17 cellular contexts compared by ENCODE assay signal in the genomic region with DNA sequence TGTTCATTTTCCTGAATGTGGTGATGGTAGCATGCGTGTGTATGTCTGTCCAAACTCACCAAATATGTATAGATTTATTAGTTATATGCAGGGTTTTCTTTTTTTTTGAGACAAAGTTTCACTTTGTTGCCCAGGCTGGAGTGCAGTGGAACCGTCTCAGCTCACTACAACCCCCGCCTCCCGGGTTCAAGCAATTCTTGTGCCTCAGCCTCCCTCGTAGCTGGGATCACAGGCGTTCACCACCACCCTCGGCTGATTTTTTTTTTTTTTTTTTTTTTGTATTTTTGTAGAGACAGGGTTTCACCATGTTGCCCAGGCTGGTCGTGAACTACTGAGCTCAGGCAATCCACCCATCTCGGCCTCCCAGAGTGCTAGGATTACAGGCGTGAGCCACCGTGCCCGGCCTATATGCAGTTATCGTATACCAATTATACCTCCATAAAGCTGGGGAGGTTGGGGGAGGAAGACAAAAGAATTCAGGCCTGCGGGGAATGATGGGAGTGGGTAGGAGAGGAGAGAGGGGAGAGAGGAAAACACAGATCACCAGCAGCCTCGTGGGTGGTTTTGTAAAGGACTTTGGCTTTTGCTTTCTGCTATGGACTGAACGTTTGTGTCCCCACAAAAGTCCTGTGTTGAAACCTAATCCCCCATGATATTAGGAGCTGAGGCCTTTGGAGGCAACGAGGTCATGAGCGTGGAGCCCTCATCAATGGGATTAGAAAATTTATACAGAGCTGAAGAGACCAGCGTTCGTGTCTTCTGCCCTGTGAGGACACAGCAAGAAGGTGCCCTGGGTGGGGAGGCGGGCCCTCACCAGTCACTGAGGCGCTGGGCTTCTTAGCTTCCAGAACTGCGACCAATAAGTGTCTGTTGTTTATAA.
"Had no signal": no experiment of that assay in that cellular context is flagged by ENCODE, and none has a peak within 500 bp of the region (broad histone marks: within the 10 kb centered on the region; RNA-seq: fewer than 3 reads in every experiment).

No MANE protein-coding gene starts in this region.

- H3K27me3 Mint-ChIP-seq: activated CD4-positive, alpha-beta T cell treated with anti-CD3 and anti-CD28 coated beads, Interleukin-2, amount 10 ng/mL, durations not matched to agents 7 days and 5 days; activated CD8-positive, alpha-beta memory T cell treated with anti-CD3 and anti-CD28 coated beads, Interleukin-2, amount 10 ng/mL, durations not matched to agents 7 days and 5 days; activated CD8-positive, alpha-beta T cell treated with anti-CD3 and anti-CD28 coated beads for 36 hours; naive thymus-derived CD8-positive, alpha-beta T cell had no signal

- H3K36me3 Mint-ChIP-seq: mesothelial cell of epicardium; naive thymus-derived CD8-positive, alpha-beta T cell had no signal

- DNase-seq: activated CD4-positive, alpha-beta T cell treated with anti-CD3 and anti-CD28 coated beads, Interleukin-2, amount 10 ng/mL, durations not matched to agents 7 days and 5 days; activated CD8-positive, alpha-beta memory T cell treated with anti-CD3 and anti-CD28 coated beads, Interleukin-2, amount 10 ng/mL, durations not matched to agents 7 days and 5 days; activated CD8-positive, alpha-beta T cell treated with anti-CD3 and anti-CD28 coated beads for 36 hours; activated effector memory CD4-positive, alpha-beta T cell treated with anti-CD3 and anti-CD28 coated beads, Interleukin-2, amount 50 U/mL, for 16 hours; activated naive CD4-positive, alpha-beta T cell treated with anti-CD3 and anti-CD28 coated beads, Interleukin-2, amount 10 ng/mL, durations not matched to agents 7 days and 5 days; activated T-cell treated with anti-CD3 and anti-CD28 coated beads for 4 hours; amygdala; effector CD4-positive, alpha-beta T cell; erythroblast; foreskin fibroblast; heart right ventricle; naive thymus-derived CD8-positive, alpha-beta T cell; spleen; stimulated activated CD4-positive, alpha-beta T cell treated with anti-CD3 and anti-CD28 coated beads, Interleukin-4, amount 100 ng/mL, for 1 hour; stimulated activated naive CD4-positive, alpha-beta T cell; testis had no signal

- H3K9me3 Mint-ChIP-seq: activated CD4-positive, alpha-beta T cell treated with anti-CD3 and anti-CD28 coated beads, Interleukin-2, amount 10 ng/mL, durations not matched to agents 7 days and 5 days; activated CD8-positive, alpha-beta T cell treated with anti-CD3 and anti-CD28 coated beads for 36 hours; activated naive CD4-positive, alpha-beta T cell treated with anti-CD3 and anti-CD28 coated beads, Interleukin-2, amount 10 ng/mL, durations not matched to agents 7 days and 5 days; mesothelial cell of epicardium had no signal

- H3K4me3 Mint-ChIP-seq: activated CD4-positive, alpha-beta T cell treated with anti-CD3 and anti-CD28 coated beads, Interleukin-2, amount 10 ng/mL, durations not matched to agents 7 days and 5 days; activated CD8-positive, alpha-beta memory T cell treated with anti-CD3 and anti-CD28 coated beads, Interleukin-2, amount 10 ng/mL, durations not matched to agents 7 days and 5 days; activated CD8-positive, alpha-beta T cell treated with anti-CD3 and anti-CD28 coated beads for 36 hours; activated naive CD4-positive, alpha-beta T cell treated with anti-CD3 and anti-CD28 coated beads, Interleukin-2, amount 10 ng/mL, durations not matched to agents 7 days and 5 days; mesothelial cell of epicardium; naive thymus-derived CD8-positive, alpha-beta T cell had no signal

- H3K27ac Mint-ChIP-seq: activated CD4-positive, alpha-beta T cell treated with anti-CD3 and anti-CD28 coated beads, Interleukin-2, amount 10 ng/mL, durations not matched to agents 7 days and 5 days; activated CD8-positive, alpha-beta memory T cell treated with anti-CD3 and anti-CD28 coated beads, Interleukin-2, amount 10 ng/mL, durations not matched to agents 7 days and 5 days; activated CD8-positive, alpha-beta T cell treated with anti-CD3 and anti-CD28 coated beads for 36 hours; activated naive CD4-positive, alpha-beta T cell treated with anti-CD3 and anti-CD28 coated beads, Interleukin-2, amount 10 ng/mL, durations not matched to agents 7 days and 5 days; mesothelial cell of epicardium had no signal
